ENCODE assay signal across 1 cellular context in genomic region chr4:77765720-77766119, GRCh38.
TF ChIP-seq lines count a peak whose summit lies in the region.

No MANE protein-coding gene starts in this region.

TF ChIP-seq in HepG2, 621 proteins besides CTCF, POLR2A, EP300 and RAD21 (continued from another document):
- TF ChIP-seq ZFP36L2 (CRISPR knock-in tag; IDR thresholded peaks at IDR 0.05) (no peak), REXO4 (CRISPR knock-in tag; IDR thresholded peaks at IDR 0.05; ENCODE audit: borderline replicate concordance) (no peak), CEBPG (CRISPR knock-in tag; IDR thresholded peaks at IDR 0.05) (peak; percentile 52; the same call in 1 of the 2 replicates), FOXA3 (CRISPR knock-in tag; IDR thresholded peaks at IDR 0.05) (peak; percentile 51; the same call in 1 of the 2 replicates), ZMYM3 (CRISPR knock-in tag; IDR thresholded peaks at IDR 0.05) (no peak)
